In the genomic region with DNA sequence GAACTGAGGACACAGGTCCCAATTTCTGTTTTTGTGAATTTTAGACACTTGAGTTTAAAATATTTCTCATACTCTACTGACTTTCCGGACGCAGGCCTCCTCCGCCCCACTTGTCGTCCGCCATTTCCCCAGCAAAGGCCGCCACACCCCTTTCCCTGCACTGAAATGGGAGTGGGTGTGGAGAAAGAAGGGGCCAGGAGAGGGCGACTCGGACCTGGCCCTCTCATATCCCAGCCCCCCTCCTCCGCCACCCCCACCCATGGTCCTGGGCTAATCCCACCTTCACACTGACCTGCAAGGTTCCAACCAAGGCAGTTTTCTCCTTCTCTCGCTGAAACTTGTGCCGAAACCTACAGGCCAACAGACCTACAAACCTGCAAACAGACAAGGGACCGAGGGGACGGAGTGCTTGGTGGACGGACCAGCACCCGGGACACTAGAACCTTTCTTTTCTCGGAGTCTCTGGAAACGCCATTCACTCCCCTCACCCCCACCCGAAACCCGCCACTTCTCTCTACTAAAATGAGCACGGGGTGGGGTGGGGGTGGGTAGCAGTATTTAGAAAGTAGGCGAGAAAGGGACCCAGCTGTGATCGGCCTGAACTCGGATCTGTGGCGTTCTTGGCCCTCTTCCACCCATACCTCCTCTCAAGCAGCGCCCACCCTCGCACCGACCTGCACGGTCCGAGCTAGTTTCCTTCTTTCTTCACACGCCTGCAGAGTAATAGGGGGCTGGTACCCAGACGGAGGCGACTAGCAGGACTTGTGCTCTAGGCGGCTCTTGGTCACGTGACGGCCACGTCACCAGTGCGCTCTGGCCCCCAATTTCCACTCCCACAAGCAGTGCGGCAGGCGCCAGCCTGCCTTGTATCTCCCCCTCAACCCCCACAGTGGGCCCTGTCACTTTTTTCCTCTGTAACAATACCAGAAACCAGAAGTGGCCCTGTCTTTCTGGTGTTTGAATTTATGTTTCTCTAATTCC, we compare ENCODE assay signal across 8 cellular contexts. TPM values are rescaled to one million over a fixed set of nuclear protein-coding genes. Genes with fewer than 3 reads are reported as not detected.
A peak's percentile ranks its signal among the peaks of the same experiment; 100 is the strongest.
DNase-seq lines count a peak whose midpoint lies in the region; ATAC-seq lines count a peak whose summit lies in the region.

A gene (minus strand): TSS at position 790 of the 981 bp plus-strand sequence. CDS start 1,380 bp downstream, outside the sequence.

- peak; percentile 94 for ATAC-seq in GM19452 (IDR thresholded peaks at IDR 0.05; ENCODE audit: unreplicated experiment)

- H3K36me3 ChIP-seq in esophagus (ENCODE audit: control insufficient read depth in 2 of 2, insufficient read depth in 2 of 2, low read length in 1 of 2) (no peaks in the 10 kb centered on the region), muscle layer of colon (ENCODE audit: insufficient read depth, low read length) (no peaks in the 10 kb centered on the region)

- H3K27me3 ChIP-seq in esophagus (ENCODE audit: control insufficient read depth in 1 of 2, insufficient read depth in 2 of 2, low read length in 2 of 2) (no peaks in the 10 kb centered on the region), muscle layer of colon (ENCODE audit: control insufficient read depth in 1 of 2, insufficient read depth in 2 of 2, low read length in 2 of 2) (no peaks in the 10 kb centered on the region)

- H3K9ac ChIP-seq in muscle layer of colon (ENCODE audit: low read length), result peak within 1 kb of the TSS; percentile 20

- H3K9me3 ChIP-seq in esophagus (ENCODE audit: control insufficient read depth in 2 of 2, insufficient read depth in 1 of 2, low read depth in 1 of 2, low read length in 1 of 2) (no peaks in the 10 kb centered on the region), muscle layer of colon (ENCODE audit: low read length) (no peaks in the 10 kb centered on the region)

- WGBS in esophagus, 2 donors, result 0 to 38% methylated on average over 39 of the region's 39 CpGs

- H3K4me1 ChIP-seq in esophagus (ENCODE audit: control insufficient read depth in 2 of 2, insufficient read depth in 2 of 2, low read length in 1 of 2) (no peaks in the 10 kb centered on the region), muscle layer of colon (ENCODE audit: insufficient read depth, low read length) (peaks cover 7% of the 10 kb centered on the region)

- DNase-seq in CMK (ENCODE audit: low read depth) (peak; percentile 49), HK-2 (ENCODE audit: unreplicated experiment) (peak; percentile 69), NOMO-1 treated with dmso at 0.1 percent for 144 hours (lab: John Stamatoyannopoulos, UW; ENCODE audit: unreplicated experiment) (peak; percentile 47), activated T-cell treated with anti-CD3 and anti-CD28 coated beads for 1 hour (ENCODE audit: low read depth) (peak; percentile 56)
- DNase-seq in stimulated activated CD8-positive, alpha-beta memory T cell treated with anti-CD3 and anti-CD28 coated beads, Interleukin-7, amount 100 ng/mL, for 48 hours (ENCODE audit: extremely low read depth in 1 of 2, low read depth in 1 of 2), result peak; percentile 36 to 61

- H3K27ac ChIP-seq in esophagus (ENCODE audit: low read depth in 2 of 2, low read length in 1 of 2), result peak within 1 kb of the TSS; percentile 25 to 82
- H3K27ac ChIP-seq in muscle layer of colon (ENCODE audit: low read depth, low read length), result peak within 1 kb of the TSS; percentile 16

- H3K4me3 ChIP-seq in esophagus (ENCODE audit: low read depth in 1 of 2, low read length in 2 of 2), result peak within 1 kb of the TSS; percentile 58 to 70
- H3K4me3 ChIP-seq in muscle layer of colon (ENCODE audit: low read depth in 1 of 2, low read length in 2 of 2), result peak within 1 kb of the TSS; percentile 39 to 71

RNA-seq across cellular contexts. Expression of the gene that starts here (rescaled TPM):
- polyA plus RNA-seq in esophagus, result 10 to 100 TPM; 11.9 to 27.3 TPM

Comparison
In these comparisons a context has a peak if more than half of its experiments do, and no peak if none do; other contexts are left out.
1. Peak in every context shown above with its lines: DNase-seq, ATAC-seq, H3K4me3 ChIP-seq and H3K27ac ChIP-seq.